1 cellular context compared by ENCODE assay signal in the genomic region with DNA sequence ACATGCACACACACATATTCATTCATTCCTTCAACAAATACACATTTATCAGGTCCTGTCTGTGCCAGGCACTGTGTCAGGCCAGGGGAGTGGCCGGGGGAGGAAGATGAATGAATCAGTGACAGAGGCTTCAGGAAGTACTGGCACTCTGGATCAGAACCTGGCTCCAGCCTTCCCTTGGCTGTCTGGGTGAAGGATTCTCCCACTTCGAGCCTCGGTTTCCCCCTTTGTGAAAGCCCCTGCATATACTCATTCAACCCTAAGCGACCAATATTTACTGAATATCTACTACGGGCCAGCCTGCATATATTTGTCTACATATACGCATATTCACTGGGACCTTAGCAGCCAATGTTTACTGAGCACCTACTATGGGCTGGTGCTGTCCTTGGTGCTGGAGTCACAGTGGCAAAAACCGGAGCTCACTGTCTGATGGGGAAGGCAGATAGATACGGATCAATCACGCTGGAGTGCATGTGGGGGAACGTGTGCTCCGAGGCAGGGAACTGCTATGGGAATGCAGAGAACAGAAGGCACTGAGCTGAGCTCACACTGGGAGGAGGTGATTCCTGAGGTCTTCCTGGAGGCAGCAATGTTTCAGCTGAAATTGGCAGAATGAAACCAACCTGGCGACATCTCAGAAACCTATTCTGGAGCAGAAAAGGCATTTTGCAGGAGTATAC.
A peak's percentile ranks its signal among the peaks of the same experiment; 100 is the strongest.
TF ChIP-seq lines count a peak whose summit lies in the region.

No MANE protein-coding gene starts in this region.

TF ChIP-seq in GM12878, 131 proteins besides CTCF, POLR2A, EP300 and RAD21:
- TF ChIP-seq TCF7 (IDR thresholded peaks at IDR 0.05; ENCODE audit: borderline replicate concordance) (0 out of 2 replicates have a peak, but pooled peaks have one; percentile 24), SMARCA5 (IDR thresholded peaks at IDR 0.05) (0 out of 2 replicates have a peak, but pooled peaks have one; percentile 17), ZNF217 (IDR thresholded peaks at IDR 0.05) (peak; percentile 44; the same call in 1 of the 2 replicates), MTA3 (IDR thresholded peaks at IDR 0.05; ENCODE audit: borderline replicate concordance, low read length) (peak; percentile 60; the same call in 1 of the 2 replicates), LARP7 (IDR thresholded peaks at IDR 0.05) (no peak), ETV6 (conservative IDR thresholded peaks at IDR 0.05 in 1 of 2, IDR thresholded peaks at IDR 0.05 in 1 of 2; ENCODE audit: borderline replicate concordance in 1 of 2, low read depth in 1 of 2) (peak in 1 of 2 experiments; percentile 4; a peak in 1 of 4 replicates), NFXL1 (IDR thresholded peaks at IDR 0.05; ENCODE audit: borderline replicate concordance) (no peak), KAT2A (conservative IDR thresholded peaks at IDR 0.05; ENCODE audit: control insufficient read depth, low read depth, low read length) (no peak), SIX5 (IDR thresholded peaks at IDR 0.05; ENCODE audit: low read depth, low read length, severe bottlenecking) (no peak), REST (IDR thresholded peaks at IDR 0.05; ENCODE audit: low read depth, low read length) (peak; percentile 92), SIN3A (IDR thresholded peaks at IDR 0.05; ENCODE audit: low read depth, low read length) (0 out of 2 replicates have a peak, but pooled peaks have one; percentile 7), PKNOX1 (IDR thresholded peaks at IDR 0.05) (0 out of 2 replicates have a peak, but pooled peaks have one; percentile 37), RB1 (IDR thresholded peaks at IDR 0.05; ENCODE audit: borderline replicate concordance) (no peak)
